Comparison of ENCODE assay signal across 24 cellular contexts in the genomic region with DNA sequence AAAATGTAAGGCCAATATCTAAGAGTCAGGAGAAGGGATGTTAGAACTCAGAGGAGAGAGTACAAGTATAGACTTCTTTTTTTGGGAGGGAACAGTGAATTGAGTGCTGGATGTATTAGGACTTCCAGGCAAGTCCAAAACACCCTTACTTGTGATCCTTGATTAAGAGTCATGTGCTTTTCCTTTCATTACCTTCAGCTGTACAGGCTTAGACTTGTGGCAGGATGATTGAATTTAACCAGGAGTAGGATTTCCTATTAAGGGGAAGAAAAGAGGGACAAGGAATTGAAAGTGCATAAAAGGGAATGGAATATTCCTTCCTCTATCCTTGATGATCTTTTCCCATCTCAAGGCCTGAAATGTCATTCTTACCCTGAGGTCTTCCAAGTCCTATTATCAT.
"Had no signal": no experiment of that assay in that cellular context is flagged by ENCODE, and none has a peak within 500 bp of the region (broad histone marks: within the 10 kb centered on the region; RNA-seq: fewer than 3 reads in every experiment).

No MANE protein-coding gene starts in this region.

- DNase-seq: dermis blood vessel endothelial cell; dorsolateral prefrontal cortex; effector CD4-positive, alpha-beta T cell; effector memory CD4-positive, alpha-beta T cell; erythroblast; esophagus squamous epithelium; foreskin fibroblast; foreskin melanocyte; gastrocnemius medialis; glutamatergic neuron; head of caudate nucleus; heart right ventricle; hippocampal formation; left cardiac atrium; left lung; left ventricle myocardium superior; lower lobe of right lung; mesenchymal stem cell; mucosa of descending colon; naive B cell had no signal

- H3K4me1 Mint-ChIP-seq: mesothelial cell of epicardium, naive B cell had no signal

- ATAC-seq: esophagus mucosa, gastrocnemius medialis, heart right ventricle, left cardiac atrium, left lung, left ventricle myocardium superior, lower lobe of right lung, mucosa of descending colon had no signal

- H3K4me1 ChIP-seq: esophagus squamous epithelium, gastrocnemius medialis, heart right ventricle, left lung, lower lobe of right lung had no signal

- H3K4me3 ChIP-seq: coronary artery, dorsolateral prefrontal cortex, esophagus squamous epithelium, gastrocnemius medialis, heart right ventricle, left lung, lower lobe of right lung, mucosa of descending colon had no signal

- H3K36me3 ChIP-seq: esophagus squamous epithelium, gastrocnemius medialis, heart right ventricle, left lung, lower lobe of right lung had no signal

- H3K27ac Mint-ChIP-seq: mesothelial cell of epicardium had no signal

- H3K9me3 Mint-ChIP-seq: mesothelial cell of epicardium had no signal

- H3K4me3 Mint-ChIP-seq: mesothelial cell of epicardium, naive B cell had no signal

- H3K36me3 Mint-ChIP-seq: mesothelial cell of epicardium, naive B cell had no signal

- H3K9me3 ChIP-seq: esophagus squamous epithelium, gastrocnemius medialis, heart right ventricle, left lung, lower lobe of right lung, mucosa of descending colon had no signal

- H3K27ac ChIP-seq: coronary artery, dorsolateral prefrontal cortex, epithelial cell of prostate, esophagus squamous epithelium, gastrocnemius medialis, heart right ventricle, left lung, lower lobe of right lung had no signal

- H3K27me3 Mint-ChIP-seq: naive B cell had no signal

- H3K27me3 ChIP-seq: dorsolateral prefrontal cortex, esophagus squamous epithelium, gastrocnemius medialis, heart right ventricle, left lung had no signal
